Comparison of ENCODE assay signal across 1 cellular context in genomic region chr1:155859234-155859829, GRCh38.
TF ChIP-seq lines count a peak whose summit lies in the region.

Gene SYT11, plus strand, starts transcription at chr1:155859567. Its CDS starts 195 bp downstream, at chr1:155859762.

TF ChIP-seq in HepG2, 621 proteins besides CTCF, POLR2A, EP300 and RAD21 (continued from another document):
- TF ChIP-seq ZGPAT (CRISPR knock-in tag; IDR thresholded peaks at IDR 0.05) (peak; percentile 32; the same call in 1 of the 2 replicates), BATF2 (CRISPR knock-in tag; IDR thresholded peaks at IDR 0.05) (no peak), HDAC1 (CRISPR knock-in tag; IDR thresholded peaks at IDR 0.05) (peak; percentile 57), ZNF253 (CRISPR knock-in tag; IDR thresholded peaks at IDR 0.05; ENCODE audit: borderline replicate concordance) (0 out of 2 replicates have a peak, but pooled peaks have one; percentile 68), CENPX (CRISPR knock-in tag; IDR thresholded peaks at IDR 0.05) (no peak), ZNF263 (CRISPR knock-in tag; IDR thresholded peaks at IDR 0.05) (peak; percentile 91), PPARG (CRISPR knock-in tag; conservative IDR thresholded peaks at IDR 0.05) (0 out of 2 replicates have a peak, but pooled peaks have one; percentile 16), GMEB1 (CRISPR knock-in tag; IDR thresholded peaks at IDR 0.05; ENCODE audit: borderline replicate concordance) (peak; percentile 23; the same call in 1 of the 2 replicates), RAD51 (IDR thresholded peaks at IDR 0.05; ENCODE audit: borderline replicate concordance) (no peak), KMT2A (CRISPR knock-in tag; IDR thresholded peaks at IDR 0.05) (no peak), ZSCAN12 (CRISPR knock-in tag; IDR thresholded peaks at IDR 0.05) (no peak), DR1 (CRISPR knock-in tag; IDR thresholded peaks at IDR 0.05) (0 out of 2 replicates have a peak, but pooled peaks have one; percentile 23), ATAD3A (CRISPR knock-in tag; IDR thresholded peaks at IDR 0.05) (no peak), KDM1A (CRISPR knock-in tag; IDR thresholded peaks at IDR 0.05) (peak; percentile 92; the same call in 1 of the 2 replicates), ZNF547 (CRISPR knock-in tag; IDR thresholded peaks at IDR 0.05) (no peak), SMC3 (IDR thresholded peaks at IDR 0.05; ENCODE audit: low read length) (no peak), SOX6 (IDR thresholded peaks at IDR 0.05) (no peak), SOX6 (CRISPR knock-in tag; IDR thresholded peaks at IDR 0.05) (no peak; the same call in 1 of the 2 replicates), ZNF558 (CRISPR knock-in tag; IDR thresholded peaks at IDR 0.05; ENCODE audit: borderline replicate concordance) (no peak), TEAD3 (CRISPR knock-in tag; optimal IDR thresholded peaks at IDR 0.05; ENCODE audit: borderline replicate concordance) (no peak), ZNF619 (CRISPR knock-in tag; IDR thresholded peaks at IDR 0.05) (no peak), MTA3 (CRISPR knock-in tag; IDR thresholded peaks at IDR 0.05) (no peak), ELF1 (CRISPR knock-in tag; IDR thresholded peaks at IDR 0.05) (peak; percentile 94), SP1 (IDR thresholded peaks at IDR 0.05) (no peak), SP1 (CRISPR knock-in tag; IDR thresholded peaks at IDR 0.05) (peak; percentile 71), DRAP1 (CRISPR knock-in tag; IDR thresholded peaks at IDR 0.05) (peak; percentile 66; the same call in 1 of the 2 replicates), PRDM4 (CRISPR knock-in tag; IDR thresholded peaks at IDR 0.05; ENCODE audit: borderline replicate concordance) (no peak), SALL1 (CRISPR knock-in tag; IDR thresholded peaks at IDR 0.05) (peak; percentile 59; the same call in 1 of the 2 replicates), HOXA3 (CRISPR knock-in tag; IDR thresholded peaks at IDR 0.05) (no peak; the same call in 1 of the 2 replicates), PRPF4 (IDR thresholded peaks at IDR 0.05; ENCODE audit: low read depth, low read length, poor library complexity, severe bottlenecking) (no peak), NBN (conservative IDR thresholded peaks at IDR 0.05) (no peak), TAF1 (CRISPR knock-in tag; IDR thresholded peaks at IDR 0.05) (no peak), HMGXB4 (CRISPR knock-in tag; IDR thresholded peaks at IDR 0.05; ENCODE audit: borderline replicate concordance in 1 of 2, low read depth in 1 of 2) (0 out of 4 replicates have a peak, but pooled peaks of 1 of the 2 experiments have one; percentile 9), FIP1L1 (IDR thresholded peaks at IDR 0.05; ENCODE audit: borderline replicate concordance, insufficient read depth, low read depth, low read length) (no peak)
TF ChIP-seq in HepG2: peak in this region for 45.
